In the genomic region with DNA sequence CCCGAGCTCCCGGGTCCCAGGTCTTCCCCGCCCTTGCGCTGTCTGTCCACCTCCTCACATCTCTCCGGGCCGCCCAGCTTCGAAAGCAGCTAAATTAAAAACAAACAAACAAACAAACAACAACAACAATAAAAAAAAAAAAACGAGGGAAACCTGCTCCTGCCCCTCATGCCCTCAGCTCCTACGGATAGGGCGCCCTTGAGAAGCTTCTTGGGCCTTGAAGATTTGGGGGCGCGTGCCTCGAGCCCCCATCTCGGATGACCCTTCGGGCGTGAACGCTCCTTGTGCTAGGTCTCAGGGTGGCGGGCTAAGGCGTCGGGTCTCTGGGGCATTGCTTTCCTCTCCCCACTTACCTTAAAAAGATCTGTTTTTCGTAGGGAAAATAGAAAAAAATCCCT, we compare ENCODE assay signal across 8 cellular contexts. TPM values are rescaled to one million over a fixed set of nuclear protein-coding genes. Genes with fewer than 3 reads are reported as not detected.
A peak's percentile ranks its signal among the peaks of the same experiment; 100 is the strongest.
DNase-seq lines count a peak whose midpoint lies in the region; TF ChIP-seq lines count a peak whose summit lies in the region.

No MANE protein-coding gene starts in this region.

- H3K27ac ChIP-seq in mammary epithelial cell (ENCODE audit: insufficient read depth, low read depth, low read length): no peak overlapping the region

- DNase-seq in activated naive CD4-positive, alpha-beta T cell treated with anti-CD3 and anti-CD28 coated beads for 36 hours: no peak
- no peak for DNase-seq in activated naive CD4-positive, alpha-beta T cell treated with anti-CD3 and anti-CD28 coated beads, Interleukin-2, amount 50 U/mL, for 16 hours
- DNase-seq in mammary epithelial cell (no peak), mesothelial cell of epicardium (ENCODE audit: low spot score in 2 of 2, unreplicated experiment in 2 of 2) (no peak), type B pancreatic cell (ENCODE audit: extremely low spot score, unreplicated experiment) (no peak), NOMO-1 treated with DMSO at 0.1 percent for 48 hours (lab: John Stamatoyannopoulos, UW; ENCODE audit: unreplicated experiment) (no peak), inferior parietal cortex (ENCODE audit: extremely low spot score) (no peak), anterior cingulate cortex (lab: John Stamatoyannopoulos, UW) (no peak)

- CTCF ChIA-PET in activated naive CD4-positive, alpha-beta T cell treated with anti-CD3 and anti-CD28 coated beads for 36 hours (lab: Charles Lee): interaction anchor here (1.6 kb wide), 1 partner anchor 236 kb away, joined by 4 read pairs; no protein-coding TSS in a partner anchor
- CTCF ChIA-PET in mammary epithelial cell (lab: Charles Lee; ENCODE audit: low non-redundant PET): no interaction called here

- H3K4me2 ChIP-seq in mammary epithelial cell (ENCODE audit: insufficient read depth, low read depth, low read length): peak overlapping the region; percentile 88

- H3K79me2 ChIP-seq in mammary epithelial cell (ENCODE audit: insufficient read depth, low read length): no peaks in the 10 kb centered on the region

- peaks cover 21% of the 10 kb centered on the region for H3K4me1 Mint-ChIP-seq in activated naive CD4-positive, alpha-beta T cell treated with anti-CD3 and anti-CD28 coated beads for 36 hours (ENCODE audit: low read depth)
- peaks cover 34% of the 10 kb centered on the region for H3K4me1 Mint-ChIP-seq in mesothelial cell of epicardium
- peaks cover 16% of the 10 kb centered on the region for H3K4me1 Mint-ChIP-seq in type B pancreatic cell (ENCODE audit: unreplicated experiment)

- intact Hi-C loops in activated naive CD4-positive, alpha-beta T cell treated with anti-CD3 and anti-CD28 coated beads for 36 hours (cut with micrococcal nuclease): loop anchor here (1.0 to 2.0 kb wide), 2 partner anchors 30 to 149 kb away; a partner anchor contains a TSS
- intact Hi-C loops in mammary epithelial cell (cut with micrococcal nuclease): no loop called here

- peak overlapping the region; percentile 77 for H3K4me3 Mint-ChIP-seq in activated naive CD4-positive, alpha-beta T cell treated with anti-CD3 and anti-CD28 coated beads for 36 hours
- H3K4me3 Mint-ChIP-seq in mesothelial cell of epicardium (peak overlapping the region; percentile 84), type B pancreatic cell (peak overlapping the region; percentile 90)

- peaks cover 20% of the 10 kb centered on the region for H3K4me1 ChIP-seq in mammary epithelial cell (ENCODE audit: insufficient read depth, low read length)

- peaks cover 44% of the 10 kb centered on the region for H3K27me3 Mint-ChIP-seq in activated naive CD4-positive, alpha-beta T cell treated with anti-CD3 and anti-CD28 coated beads for 36 hours (ENCODE audit: low read depth)
- H3K27me3 Mint-ChIP-seq in mesothelial cell of epicardium (ENCODE audit: low read depth) (peaks cover 40% of the 10 kb centered on the region), type B pancreatic cell (peaks cover 70% of the 10 kb centered on the region)

- no peaks in the 10 kb centered on the region for H3K9me3 Mint-ChIP-seq in activated naive CD4-positive, alpha-beta T cell treated with anti-CD3 and anti-CD28 coated beads for 36 hours
- no peaks in the 10 kb centered on the region for H3K9me3 Mint-ChIP-seq in mesothelial cell of epicardium
- H3K9me3 Mint-ChIP-seq in type B pancreatic cell: peaks cover 7% of the 10 kb centered on the region

- dilution Hi-C loops in mammary epithelial cell (cut with HindIII; ENCODE audit: low sequenced_read_pairs): no loop called here

- H3K36me3 ChIP-seq in mammary epithelial cell (ENCODE audit: insufficient read depth, low read length): no peaks in the 10 kb centered on the region

- peak overlapping the region in 2 of 3 experiments; percentile 30 to 31 for H3K4me3 ChIP-seq in mammary epithelial cell (replicated peaks in 1 of 3; ENCODE audit: insufficient read depth in 1 of 3, low read depth in 2 of 3, low read length in 3 of 3)

- no TSS peak for BruUV-seq in mammary epithelial cell (replicated peaks; lab: Mats Ljungman, UMichigan)

- peak overlapping the region; percentile 74 for H2AFZ ChIP-seq in mammary epithelial cell (ENCODE audit: low read depth, low read length)

- TF ChIP-seq CTCF in mammary epithelial cell (conservative IDR thresholded peaks at IDR 0.05 in 1 of 2, IDR thresholded peaks at IDR 0.05 in 1 of 2; ENCODE audit: extremely low read depth in 1 of 2, insufficient read depth in 1 of 2, low read depth in 1 of 2, low read length in 2 of 2) (no peak), mesothelial cell of epicardium (IDR thresholded peaks at IDR 0.05; ENCODE audit: unreplicated experiment) (no peak), type B pancreatic cell (conservative IDR thresholded peaks at IDR 0.05) (no peak)

- peaks cover 53% of the 10 kb centered on the region for H3K27me3 ChIP-seq in mammary epithelial cell (ENCODE audit: insufficient read depth, low read length)

- 1% methylated on average over 17 of the region's 21 CpGs for WGBS in mammary epithelial cell (ENCODE audit: low coverage, missing lambda C conversion rate)

- H3K9ac ChIP-seq in mammary epithelial cell (ENCODE audit: insufficient read depth, low read length): no peak overlapping the region

- H3K36me3 Mint-ChIP-seq in activated naive CD4-positive, alpha-beta T cell treated with anti-CD3 and anti-CD28 coated beads for 36 hours (ENCODE audit: low read depth): no peaks in the 10 kb centered on the region
- no peaks in the 10 kb centered on the region for H3K36me3 Mint-ChIP-seq in mesothelial cell of epicardium
- no peaks in the 10 kb centered on the region for H3K36me3 Mint-ChIP-seq in type B pancreatic cell

- H3K27ac Mint-ChIP-seq in activated naive CD4-positive, alpha-beta T cell treated with anti-CD3 and anti-CD28 coated beads for 36 hours: no peak overlapping the region
- peak overlapping the region; percentile 58 for H3K27ac Mint-ChIP-seq in mesothelial cell of epicardium
- H3K27ac Mint-ChIP-seq in type B pancreatic cell: peak overlapping the region; percentile 58

- in situ Hi-C loops in mammary epithelial cell (cut with MboI; ENCODE audit: low sequenced_read_pairs in 2 of 2): no loop called here

- no peaks in the 10 kb centered on the region for H3K9me3 ChIP-seq in mammary epithelial cell (replicated peaks; ENCODE audit: insufficient read depth, low read length)

- H4K20me1 ChIP-seq in mammary epithelial cell (ENCODE audit: insufficient read depth, low read length): no peaks in the 10 kb centered on the region

RNA-seq across cellular contexts. Expression of a gene that starts 0.7 kb away (rescaled TPM):
- total RNA-seq in activated naive CD4-positive, alpha-beta T cell treated with anti-CD3 and anti-CD28 coated beads for 36 hours: not detected
- under 1 TPM in 1 of 2 donors, not detected in 1; under 0.01 TPM for total RNA-seq in mammary epithelial cell
- not detected for polyA plus RNA-seq in mammary epithelial cell
- not detected for polyA minus RNA-seq in mammary epithelial cell
- total RNA-seq in mesothelial cell of epicardium: 8.6 to 10.1 TPM (median 9.9 TPM) in 3 replicates
- 14.6 and 17.4 TPM in 2 replicates for total RNA-seq in type B pancreatic cell (ENCODE audit: low replicate concordance)
